In the genomic region with DNA sequence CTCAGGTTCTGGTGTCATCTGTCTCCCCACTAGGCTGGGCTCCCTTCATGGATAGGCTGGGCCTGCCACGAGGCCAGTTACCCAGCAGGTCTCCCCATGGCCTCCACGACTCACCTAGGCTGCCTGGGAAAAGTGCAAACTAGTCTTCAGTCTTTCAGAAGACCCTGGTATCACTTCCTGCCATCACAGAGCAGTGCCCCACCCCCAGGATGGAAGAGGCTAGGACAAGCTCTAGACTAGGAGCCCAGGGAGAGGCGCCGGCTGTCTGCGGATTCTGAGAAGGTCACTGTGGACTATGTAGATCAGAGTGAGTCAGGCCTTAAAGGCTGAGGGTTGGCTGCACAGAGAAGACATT, we compare ENCODE assay signal across 22 cellular contexts.
DNase-seq lines count a peak whose midpoint lies in the region; ATAC-seq and TF ChIP-seq lines count a peak whose summit lies in the region.
"Had no signal": no experiment of that assay in that cellular context is flagged by ENCODE, and none has a peak within 500 bp of the region (broad histone marks: within the 10 kb centered on the region; RNA-seq: fewer than 3 reads in every experiment).

No MANE protein-coding gene starts in this region.

- intact Hi-C loops in OCI-LY7 (cut with micrococcal nuclease; ENCODE audit: unreplicated experiment) (no loop called here), dorsolateral prefrontal cortex (cut with DNase I) (loop anchor here in 1 of 2 donors (5.0 kb wide), 1 partner anchor 65 kb away; the partner anchor contains the start of gene CORO2B)
- intact Hi-C loops in CD4-positive, alpha-beta T cell (cut with DNase I, micrococcal nuclease) = no loop called here

- H3K9me3 ChIP-seq in OCI-LY7 (ENCODE audit: low read length) (no peaks in the 10 kb centered on the region), osteoblast (ENCODE audit: low read depth, low read length) (no peaks in the 10 kb centered on the region)
- no peaks in the 10 kb centered on the region for H3K9me3 ChIP-seq in CD4-positive, alpha-beta T cell (ENCODE audit: control insufficient read depth, low read length)
- H3K9me3 ChIP-seq: body of pancreas, mucosa of descending colon, SJSA1, thoracic aorta had no signal

- DNase-seq in ELF-1 (ENCODE audit: low read depth, low spot score) (peak; percentile 36), OCI-LY7 (ENCODE audit: low spot score) (no peak), dorsolateral prefrontal cortex (peak in 4 of 10 donors; percentile 3 to 33 (median 28)), osteoblast (ENCODE audit: insufficient read length, low spot score, missing footprints) (no peak)
- no peak for DNase-seq in stimulated activated CD4-positive, alpha-beta T cell treated with anti-CD3 and anti-CD28 coated beads, Interleukin-2, amount 100 ng/mL, for 48 hours
- DNase-seq in activated naive CD4-positive, alpha-beta T cell treated with anti-CD3 and anti-CD28 coated beads, Interleukin-2, amount 50 U/mL, for 72 hours (ENCODE audit: low spot score in 2 of 2) = no peak
- DNase-seq in CD4-positive, alpha-beta T cell = no peak
- DNase-seq: activated B cell treated with CpG ODN at 0.5 μM for 24 hours; activated CD4-positive, alpha-beta memory T cell treated with anti-CD3 and anti-CD28 coated beads, Interleukin-2, amount 10 ng/mL, durations not matched to agents 7 days and 5 days; activated naive CD4-positive, alpha-beta T cell treated with anti-CD3 and anti-CD28 coated beads, Interleukin-2, amount 50 U/mL, for 16 hours; activated T-cell treated with anti-CD3 and anti-CD28 coated beads, Interleukin-2, amount 50 U/mL, for 24 hours; body of pancreas; Kasumi-1; mucosa of descending colon; NCI-H1417; OCI-M1; stimulated activated CD4-positive, alpha-beta T cell treated with anti-CD3 and anti-CD28 coated beads, Interleukin-12 subunit alpha, Interleukin-12 subunit beta, amount 100 ng/mL, for 4 hours had no signal

- peaks cover 14% of the 10 kb centered on the region; the same call in 1 of the 2 replicates for H3K36me3 ChIP-seq in OCI-LY7 (ENCODE audit: insufficient read depth, low read length)
- no peaks in the 10 kb centered on the region for H3K36me3 ChIP-seq in osteoblast (ENCODE audit: insufficient read depth, low read length)
- H3K36me3 ChIP-seq: neural progenitor cell, SJSA1, thoracic aorta had no signal

- H3K27me3 Mint-ChIP-seq in CD4-positive, alpha-beta T cell = no peaks in the 10 kb centered on the region
- H3K27me3 Mint-ChIP-seq: activated B cell treated with CpG ODN at 0.5 μM for 24 hours; activated CD4-positive, alpha-beta memory T cell treated with anti-CD3 and anti-CD28 coated beads, Interleukin-2, amount 10 ng/mL, durations not matched to agents 7 days and 5 days; activated T-cell treated with anti-CD3 and anti-CD28 coated beads, Interleukin-2, amount 50 U/mL, for 24 hours had no signal

- H3K4me1 Mint-ChIP-seq in CD4-positive, alpha-beta T cell (ENCODE audit: low read depth) = no peaks in the 10 kb centered on the region
- H3K4me1 Mint-ChIP-seq: activated CD4-positive, alpha-beta memory T cell treated with anti-CD3 and anti-CD28 coated beads, Interleukin-2, amount 10 ng/mL, durations not matched to agents 7 days and 5 days had no signal

- no peak overlapping the region for H3K27ac Mint-ChIP-seq in activated naive CD4-positive, alpha-beta T cell treated with anti-CD3 and anti-CD28 coated beads, Interleukin-2, amount 50 U/mL, for 72 hours
- H3K27ac Mint-ChIP-seq in CD4-positive, alpha-beta T cell = no peak overlapping the region
- H3K27ac Mint-ChIP-seq: activated B cell treated with CpG ODN at 0.5 μM for 24 hours; activated CD4-positive, alpha-beta memory T cell treated with anti-CD3 and anti-CD28 coated beads, Interleukin-2, amount 10 ng/mL, durations not matched to agents 7 days and 5 days; activated T-cell treated with anti-CD3 and anti-CD28 coated beads, Interleukin-2, amount 50 U/mL, for 24 hours; neural progenitor cell; T-helper 1 cell treated with Interleukin-12 subunit alpha and Interleukin-12 subunit beta and Interleukin-4 antibody, amounts not matched to agents 30 μg/mL and 1 μg/mL, for 36 hours had no signal

- H3K4me3 Mint-ChIP-seq in CD4-positive, alpha-beta T cell = no peak overlapping the region
- H3K4me3 Mint-ChIP-seq: activated B cell treated with CpG ODN at 0.5 μM for 24 hours; activated CD4-positive, alpha-beta memory T cell treated with anti-CD3 and anti-CD28 coated beads, Interleukin-2, amount 10 ng/mL, durations not matched to agents 7 days and 5 days; activated T-cell treated with anti-CD3 and anti-CD28 coated beads, Interleukin-2, amount 50 U/mL, for 24 hours; neural progenitor cell; T-helper 1 cell treated with Interleukin-12 subunit alpha and Interleukin-12 subunit beta and Interleukin-4 antibody, amounts not matched to agents 30 μg/mL and 1 μg/mL, for 36 hours had no signal

- POLR2A ChIA-PET in OCI-LY7 (lab: Charles Lee) = interaction anchor here (0.9 kb wide), 1 partner anchor 28 kb away, joined by 3 read pairs; no protein-coding TSS in a partner anchor
- POLR2A ChIA-PET in CD4-positive, alpha-beta T cell (lab: Charles Lee) = no interaction called here

- H3K4me1 ChIP-seq in OCI-LY7 (ENCODE audit: insufficient read depth, low read length, poor library complexity, severe bottlenecking) = peaks cover 84% of the 10 kb centered on the region
- peaks cover 69% of the 10 kb centered on the region for H3K4me1 ChIP-seq in osteoblast (ENCODE audit: insufficient read depth, low read length)
- H3K4me1 ChIP-seq: body of pancreas, SJSA1 had no signal

- H3K27ac ChIP-seq in OCI-LY7 (ENCODE audit: low read depth, low read length, poor library complexity, severe bottlenecking) = peak overlapping the region; percentile 12
- peak overlapping the region in 54 of 59 donors; percentile 17 to 90 (median 79) for H3K27ac ChIP-seq in dorsolateral prefrontal cortex
- peak overlapping the region; percentile 70 for H3K27ac ChIP-seq in osteoblast (ENCODE audit: low read depth, low read length)
- H3K27ac ChIP-seq in CD4-positive, alpha-beta T cell (ENCODE audit: low read depth, low read length) = no peak overlapping the region
- H3K27ac ChIP-seq: body of pancreas, neural progenitor cell, SJSA1, thoracic aorta had no signal

- no peak overlapping the region for H2AFZ ChIP-seq in OCI-LY7 (ENCODE audit: low read length)
- no peak overlapping the region for H2AFZ ChIP-seq in osteoblast (ENCODE audit: low read length)
- H2AFZ ChIP-seq: neural progenitor cell had no signal

- H3K27me3 ChIP-seq in dorsolateral prefrontal cortex (no peaks in the 10 kb centered on the region), osteoblast (ENCODE audit: insufficient read depth, low read length) (no peaks in the 10 kb centered on the region)
- H3K27me3 ChIP-seq in CD4-positive, alpha-beta T cell (ENCODE audit: control insufficient read depth, insufficient read depth, low read length) = no peaks in the 10 kb centered on the region
- H3K27me3 ChIP-seq: body of pancreas, neural progenitor cell, SJSA1 had no signal

- no peaks in the 10 kb centered on the region for H3K9me3 Mint-ChIP-seq in activated naive CD4-positive, alpha-beta T cell treated with anti-CD3 and anti-CD28 coated beads, Interleukin-2, amount 50 U/mL, for 72 hours
- no peaks in the 10 kb centered on the region for H3K9me3 Mint-ChIP-seq in CD4-positive, alpha-beta T cell
- H3K9me3 Mint-ChIP-seq: activated B cell treated with CpG ODN at 0.5 μM for 24 hours; activated CD4-positive, alpha-beta memory T cell treated with anti-CD3 and anti-CD28 coated beads, Interleukin-2, amount 10 ng/mL, durations not matched to agents 7 days and 5 days; activated T-cell treated with anti-CD3 and anti-CD28 coated beads, Interleukin-2, amount 50 U/mL, for 24 hours; neural progenitor cell; T-helper 1 cell treated with Interleukin-12 subunit alpha and Interleukin-12 subunit beta and Interleukin-4 antibody, amounts not matched to agents 30 μg/mL and 1 μg/mL, for 36 hours had no signal

- ATAC-seq in HG03095 (IDR thresholded peaks at IDR 0.05; ENCODE audit: unreplicated experiment) = no peak
- no peak for ATAC-seq in activated naive CD4-positive, alpha-beta T cell treated with anti-CD3 and anti-CD28 coated beads, Interleukin-2, amount 50 U/mL, for 72 hours
- no peak for ATAC-seq in CD4-positive, alpha-beta T cell (ENCODE audit: poor library complexity)
- ATAC-seq: body of pancreas, mucosa of descending colon had no signal

- H3K9me2 ChIP-seq in OCI-LY7 (ENCODE audit: insufficient read depth, low read length) = no peaks in the 10 kb centered on the region

- TF ChIP-seq CTCF in OCI-LY7 (conservative IDR thresholded peaks at IDR 0.05; ENCODE audit: low read length) (no peak), dorsolateral prefrontal cortex (IDR thresholded peaks at IDR 0.05 in 54 of 56, conservative IDR thresholded peaks at IDR 0.05 in 2 of 56; ENCODE audit: low read depth in 1 of 56, partially characterized antibody in 56 of 56) (no peak), osteoblast (IDR thresholded peaks at IDR 0.05; ENCODE audit: extremely low read depth, low read depth, low read length) (no peak)
- TF ChIP-seq CTCF in CD4-positive, alpha-beta T cell (IDR thresholded peaks at IDR 0.05) = no peak

- no TSS peak for BruUV-seq in OCI-LY7 (replicated peaks; lab: Mats Ljungman, UMichigan)

- H3K4me3 ChIP-seq in OCI-LY7 (ENCODE audit: low read depth, low read length, poor library complexity, severe bottlenecking) (no peak overlapping the region), dorsolateral prefrontal cortex (no peak overlapping the region), osteoblast (ENCODE audit: insufficient read depth, low read length) (no peak overlapping the region)
- H3K4me3 ChIP-seq: body of pancreas, mucosa of descending colon, neural progenitor cell, SJSA1, thoracic aorta had no signal

- CTCF ChIA-PET in OCI-LY7 (lab: Charles Lee; ENCODE audit: unreplicated experiment) = interaction anchor here (1.4 kb wide), 1 partner anchor 9 kb away, joined by 3 read pairs; no protein-coding TSS in a partner anchor
- CTCF ChIA-PET in CD4-positive, alpha-beta T cell (lab: Charles Lee) = no interaction called here

- H4K20me1 ChIP-seq in OCI-LY7 (ENCODE audit: insufficient read depth, low read length) = no peaks in the 10 kb centered on the region
- no peaks in the 10 kb centered on the region for H4K20me1 ChIP-seq in osteoblast (ENCODE audit: insufficient read depth, low read length)

- peak overlapping the region; percentile 18 for H3K4me2 ChIP-seq in OCI-LY7 (ENCODE audit: low read length)
- H3K4me2 ChIP-seq in osteoblast (ENCODE audit: insufficient read depth, low read length) = no peak overlapping the region
- H3K4me2 ChIP-seq: neural progenitor cell had no signal

- H3K79me2 ChIP-seq in OCI-LY7 (ENCODE audit: insufficient read depth, low read depth, low read length) (no peaks in the 10 kb centered on the region), osteoblast (ENCODE audit: insufficient read depth, low read length) (no peaks in the 10 kb centered on the region)

- H3K36me3 Mint-ChIP-seq in activated naive CD4-positive, alpha-beta T cell treated with anti-CD3 and anti-CD28 coated beads, Interleukin-2, amount 50 U/mL, for 72 hours = no peaks in the 10 kb centered on the region
- H3K36me3 Mint-ChIP-seq in CD4-positive, alpha-beta T cell (ENCODE audit: low read depth) = no peaks in the 10 kb centered on the region
